ENCODE assay signal across 8 cellular contexts in the genomic region with DNA sequence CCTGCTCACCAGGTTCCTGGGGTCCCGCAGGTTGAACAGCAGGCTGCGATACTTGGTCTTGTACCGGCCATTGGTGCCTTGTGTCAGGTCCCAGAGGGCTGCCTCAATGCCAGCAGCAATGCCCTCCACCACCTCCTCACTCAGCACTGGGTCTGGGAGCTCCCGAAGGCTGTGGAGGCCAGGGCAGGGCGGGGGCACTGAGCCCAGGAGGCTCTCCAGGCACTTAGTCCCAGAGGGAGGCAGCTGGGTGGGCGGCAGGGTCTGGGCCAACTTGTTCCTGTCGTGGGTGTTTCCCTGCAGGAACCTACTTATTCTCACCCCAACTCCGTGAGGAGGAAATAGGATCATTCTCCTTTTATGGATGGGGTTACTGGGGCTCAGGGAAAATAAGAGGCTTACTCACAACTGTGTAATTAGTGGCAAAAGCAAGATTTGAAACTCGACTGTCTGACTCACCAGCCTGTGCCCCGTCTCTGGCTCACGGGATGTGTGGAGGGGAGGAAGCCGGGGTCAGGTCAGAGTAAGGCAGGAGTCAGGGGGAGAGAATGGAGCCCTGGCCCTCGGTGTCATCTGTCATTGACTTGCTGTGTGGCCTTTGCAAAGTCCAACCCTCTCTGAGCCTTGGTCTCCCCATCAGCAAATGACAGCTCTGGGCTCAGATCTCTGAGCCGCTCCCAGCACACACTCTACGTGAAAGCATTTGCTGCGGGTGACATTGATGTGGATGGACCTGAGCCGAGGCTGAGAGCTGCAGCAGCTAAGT. TPM values are rescaled to one million over a fixed set of nuclear protein-coding genes. Genes with fewer than 3 reads are reported as not detected.
DNase-seq lines count a peak whose midpoint lies in the region; ATAC-seq, FAIRE-seq and TF ChIP-seq lines count a peak whose summit lies in the region.

No MANE protein-coding gene starts in this region.

- H2BK120ac ChIP-seq in H9 (ENCODE audit: low read depth, low read length, poor library complexity, severe bottlenecking): no peak overlapping the region

- H3K27me3 Mint-ChIP-seq in GM23338 (ENCODE audit: insufficient read depth, low read depth, poor library complexity) (peaks cover 10% of the 10 kb centered on the region), H9 (ENCODE audit: low read depth) (no peaks in the 10 kb centered on the region; the same call in none of the 2 replicates), T-cell (peaks cover 4 to 14% of the 10 kb centered on the region in 2 donors)
- peaks cover 10% of the 10 kb centered on the region for H3K27me3 Mint-ChIP-seq in activated T-cell treated with anti-CD3 and anti-CD28 coated beads, Interleukin-2, amount 50 U/mL, for 72 hours (ENCODE audit: low read depth)

- TF ChIP-seq CTCF in A549 (IDR thresholded peaks at IDR 0.05): no peak
- TF ChIP-seq CTCF in GM23338 (conservative IDR thresholded peaks at IDR 0.05; ENCODE audit: low read depth in 2 of 2): no peak
- no peak for TF ChIP-seq CTCF in H9 (conservative IDR thresholded peaks at IDR 0.05)

- no peak overlapping the region for H4K91ac ChIP-seq in H9 (ENCODE audit: insufficient read length, low read depth, low read length)

- H3K27me3 ChIP-seq in GM23338 (ENCODE audit: insufficient read depth): no peaks in the 10 kb centered on the region
- H3K27me3 ChIP-seq in H9 (ENCODE audit: insufficient read depth, low read length): no peaks in the 10 kb centered on the region

- FAIRE-seq in A549 (lab: Jason Lieb, UNC): no peak

- TF ChIP-seq POLR2A in A549 (IDR thresholded peaks at IDR 0.05; ENCODE audit: low read length): no peak

- H2BK5ac ChIP-seq in H9 (ENCODE audit: insufficient read length, low read length): no peak overlapping the region

- ATAC-seq in A549 (peak; percentile 75 to 80), GM23338 (peak; percentile 17), T-cell (replicated peaks in 1 of 4) (no peak), GM18517 (IDR thresholded peaks at IDR 0.05; ENCODE audit: unreplicated experiment) (no peak), HG03135 (IDR thresholded peaks at IDR 0.05; ENCODE audit: unreplicated experiment) (no peak)
- ATAC-seq in activated T-cell treated with anti-CD3 and anti-CD28 coated beads, Interleukin-2, amount 50 U/mL, for 72 hours (replicated peaks in 1 of 2): peak; percentile 97

- no peak overlapping the region for H3K14ac ChIP-seq in H9 (ENCODE audit: insufficient read depth, low read length)

- H3K4ac ChIP-seq in H9 (ENCODE audit: low read depth, low read length): no peak overlapping the region

- H3K36me3 ChIP-seq in GM23338 (ENCODE audit: insufficient read depth): no peaks in the 10 kb centered on the region

- POLR2A ChIA-PET in A549 (lab: Yijun Ruan, JAX): no interaction called here
- POLR2A ChIA-PET in T-cell (lab: Charles Lee): no interaction called here

- no peak overlapping the region for H3K18ac ChIP-seq in H9 (ENCODE audit: insufficient read length, low read depth, low read length)

- DNase-seq in A549 (ENCODE audit: low read depth in 1 of 2, low spot score in 1 of 2) (peak; percentile 34 to 35), GM23338 (ENCODE audit: low spot score) (no peak), kidney tubule cell (ENCODE audit: low spot score) (peak; percentile 89), H9 (no peak), T-cell (no peak)
- DNase-seq in activated T-cell treated with anti-CD3 and anti-CD28 coated beads, Interleukin-2, amount 50 U/mL, for 72 hours: peak; percentile 49 to 58

- no peak overlapping the region for H3K56ac ChIP-seq in H9 (ENCODE audit: insufficient read length, low read depth, low read length)

- H3K27ac ChIP-seq in A549 (peak overlapping the region; percentile 60 to 83; a peak in 5 of 6 replicates), GM23338 (ENCODE audit: low read depth) (no peak overlapping the region), H9 (ENCODE audit: insufficient read length, low read depth, low read length) (no peak overlapping the region)

- H3K79me2 ChIP-seq in GM23338 (replicated peaks; ENCODE audit: insufficient read depth) (no peaks in the 10 kb centered on the region), H9 (ENCODE audit: insufficient read depth, low read length) (no peaks in the 10 kb centered on the region)

- H3K4me3 Mint-ChIP-seq in GM23338: no peak overlapping the region
- peak overlapping the region in 1 of 2 donors; percentile 31 for H3K4me3 Mint-ChIP-seq in activated T-cell treated with anti-CD3 and anti-CD28 coated beads, Interleukin-2, amount 50 U/mL, for 72 hours
- no peak overlapping the region for H3K4me3 Mint-ChIP-seq in H9
- H3K4me3 Mint-ChIP-seq in T-cell: no peak overlapping the region

- H2BK15ac ChIP-seq in H9 (ENCODE audit: low read depth, low read length): no peak overlapping the region

- H3T11ph ChIP-seq in H9 (ENCODE audit: low read length): no peak overlapping the region

- H4K8ac ChIP-seq in H9 (replicated peaks; ENCODE audit: insufficient read length, low read depth, low read length): no peak overlapping the region

- H3K4me3 ChIP-seq in A549: no peak overlapping the region
- H3K4me3 ChIP-seq in GM23338: no peak overlapping the region

- H2BK12ac ChIP-seq in H9 (ENCODE audit: insufficient read length, low read depth, low read length): no peak overlapping the region

- H4K20me1 ChIP-seq in GM23338 (replicated peaks; ENCODE audit: insufficient read depth): no peaks in the 10 kb centered on the region
- no peaks in the 10 kb centered on the region for H4K20me1 ChIP-seq in H9 (ENCODE audit: control insufficient read depth, insufficient read depth, insufficient read length)

- no peaks in the 10 kb centered on the region for H3K23me2 ChIP-seq in H9 (ENCODE audit: insufficient read length, low read depth, low read length, poor library complexity, severe bottlenecking)

- no peak overlapping the region for H3K23ac ChIP-seq in H9 (ENCODE audit: insufficient read length, low read depth, low read length)

- H2AK5ac ChIP-seq in H9 (ENCODE audit: insufficient read length, low read length): no peak overlapping the region

- H2BK20ac ChIP-seq in H9 (ENCODE audit: low read depth, low read length, poor library complexity, severe bottlenecking): no peak overlapping the region

- CTCF ChIA-PET in A549 (lab: Yijun Ruan, JAX): interaction anchor here (0.9 to 6.0 kb wide), 4 partner anchors 10 to 250 kb away, joined by 3 to 55 read pairs (median 8); partner anchors contain the start of gene SPOCD1
- CTCF ChIA-PET in T-cell (lab: Charles Lee): interaction anchor here in 1 of 2 donors (0.6 kb wide), 1 partner anchor 168 kb away, joined by 7 read pairs; no protein-coding TSS in a partner anchor

- no peak for TF ChIP-seq RAD21 in A549 (conservative IDR thresholded peaks at IDR 0.05 in 1 of 2, IDR thresholded peaks at IDR 0.05 in 1 of 2)

- H3F3A ChIP-seq in GM23338 (replicated peaks; ENCODE audit: low read depth): no peaks in the 10 kb centered on the region

- H3K9me2 ChIP-seq in GM23338 (ENCODE audit: insufficient read depth): no peaks in the 10 kb centered on the region

- no peak for TF ChIP-seq EP300 in A549 (IDR thresholded peaks at IDR 0.05)

- H3K79me1 ChIP-seq in H9 (ENCODE audit: insufficient read depth, low read depth, low read length, poor library complexity, severe bottlenecking): no peaks in the 10 kb centered on the region

- H3K9ac ChIP-seq in H9 (ENCODE audit: extremely low read depth, insufficient read length, low read length): no peak overlapping the region

- H3K4me1 ChIP-seq in A549 (peaks cover 28% of the 10 kb centered on the region), GM23338 (ENCODE audit: insufficient read depth) (peaks cover 3% of the 10 kb centered on the region; the same call in 1 of the 2 replicates), H9 (ENCODE audit: insufficient read depth, low read length) (no peaks in the 10 kb centered on the region)

- H3K9me3 Mint-ChIP-seq in GM23338 (no peaks in the 10 kb centered on the region), H9 (no peaks in the 10 kb centered on the region; a peak in 1 of 5 replicates), T-cell (no peaks in the 10 kb centered on the region)
- H3K9me3 Mint-ChIP-seq in activated T-cell treated with anti-CD3 and anti-CD28 coated beads, Interleukin-2, amount 50 U/mL, for 72 hours: no peaks in the 10 kb centered on the region

- H2AFZ ChIP-seq in GM23338 (peak overlapping the region; percentile 56; the same call in 1 of the 2 replicates), H9 (ENCODE audit: low read length) (no peak overlapping the region)

- WGBS in A549 (ENCODE audit: missing lambda C conversion rate): 26% methylated on average over 12 of the region's 17 CpGs
- no CpG with 5 or more reads among the region's 17 CpGs for WGBS in H9 (ENCODE audit: extremely low coverage, insufficient read length, low lambda C conversion rate)

- H3K4me2 ChIP-seq in A549 (peak overlapping the region; percentile 65), GM23338 (peak overlapping the region; percentile 32; the same call in 1 of the 2 replicates), H9 (ENCODE audit: insufficient read depth, insufficient read length, low read length) (no peak overlapping the region)

- H3K4me1 Mint-ChIP-seq in GM23338 (peaks cover 34% of the 10 kb centered on the region), H9 (peaks cover 17 to 42% of the 10 kb centered on the region in 2 experiments), T-cell (peaks cover 5 to 11% (median 11%) of the 10 kb centered on the region in 3 donors)
- peaks cover 11% of the 10 kb centered on the region for H3K4me1 Mint-ChIP-seq in activated T-cell treated with anti-CD3 and anti-CD28 coated beads, Interleukin-2, amount 50 U/mL, for 72 hours (ENCODE audit: low read depth)

- H3K27ac Mint-ChIP-seq in GM23338 (no peak overlapping the region), H9 (no peak overlapping the region), T-cell (no peak overlapping the region)
- H3K27ac Mint-ChIP-seq in activated T-cell treated with anti-CD3 and anti-CD28 coated beads, Interleukin-2, amount 50 U/mL, for 72 hours: no peak overlapping the region

- H3K36me3 Mint-ChIP-seq in GM23338 (ENCODE audit: low read depth) (no peaks in the 10 kb centered on the region), H9 (ENCODE audit: insufficient read depth in 1 of 3, low read depth in 3 of 3) (no peaks in the 10 kb centered on the region), T-cell (no peaks in the 10 kb centered on the region)
- no peaks in the 10 kb centered on the region for H3K36me3 Mint-ChIP-seq in activated T-cell treated with anti-CD3 and anti-CD28 coated beads, Interleukin-2, amount 50 U/mL, for 72 hours (ENCODE audit: insufficient read depth in 2 of 2)

- no peak overlapping the region for H4K5ac ChIP-seq in H9 (ENCODE audit: insufficient read length, low read depth, low read length)

- H3K9me3 ChIP-seq in A549 (no peaks in the 10 kb centered on the region), H9 (ENCODE audit: control insufficient read depth, low read depth, low read length) (no peaks in the 10 kb centered on the region)

RNA-seq across cellular contexts. Expression of gene SPOCD1, which starts 17.2 kb away (rescaled TPM):
- polyA plus RNA-seq in A549 (2011; rRNA removed) (0.98 and 1.2 TPM in 2 replicates), A549 (2017; fragmentation: RNase III; extraction: RNeasy Plus Mini Kit Qiagen cat#74134 plus additional on column Dnase treatment) (4.8 to 6.4 TPM (median 5.5 TPM) in 3 replicates), GM23338 (2016; fragmentation: Nextera tagmentation; extraction: Ambion mirVana) (0.68 and 0.73 TPM in 2 replicates)
- 1.2 and 2.4 TPM in 2 replicates for polyA plus RNA-seq in A549 (2012; cell fraction: cytosol; rRNA removed)
- polyA plus RNA-seq in A549 (2012; cell fraction: nucleus; rRNA removed): 5.9 and 7.2 TPM in 2 replicates
- polyA minus RNA-seq in A549 (2011; rRNA and poly(A)+ RNA removed): 1.7 and 1.8 TPM in 2 replicates
- 1.3 and 2.9 TPM in 2 replicates for total RNA-seq in GM23338 (2014; rRNA removed; shearing (Covaris generic))
- 1 to 10 TPM in 1 of 2 donors, under 1 TPM in 1; 0.74 to 1.0 TPM for total RNA-seq in activated T-cell treated with anti-CD3 and anti-CD28 coated beads, Interleukin-2, amount 50 U/mL, for 72 hours
- total RNA-seq in H9 (2021) (1.5 and 2.7 TPM in 2 replicates), T-cell (not detected)

RNA-seq across cellular contexts. Expression of gene ADGRB2, which starts 34.5 kb away (rescaled TPM):
- polyA plus RNA-seq in A549 (2011; rRNA removed) (2.3 and 2.7 TPM in 2 replicates), A549 (2017; fragmentation: RNase III; extraction: RNeasy Plus Mini Kit Qiagen cat#74134 plus additional on column Dnase treatment) (6.3 to 7.0 TPM (median 6.6 TPM) in 3 replicates), GM23338 (2016; fragmentation: Nextera tagmentation; extraction: Ambion mirVana) (7.9 and 8.0 TPM in 2 replicates)
- polyA plus RNA-seq in A549 (2012; cell fraction: cytosol; rRNA removed): 6.5 and 9.5 TPM in 2 replicates
- polyA plus RNA-seq in A549 (2012; cell fraction: nucleus; rRNA removed): 28.3 and 34.0 TPM in 2 replicates
- polyA minus RNA-seq in A549 (2011; rRNA and poly(A)+ RNA removed): 2.5 and 3.3 TPM in 2 replicates
- total RNA-seq in GM23338 (2014; rRNA removed; shearing (Covaris generic)): 20.9 and 27.8 TPM in 2 replicates
- total RNA-seq in activated T-cell treated with anti-CD3 and anti-CD28 coated beads, Interleukin-2, amount 50 U/mL, for 72 hours: 1 to 10 TPM; 1.0 to 2.3 TPM
- total RNA-seq in H9 (2021) (10.7 and 10.9 TPM in 2 replicates), T-cell (1 to 10 TPM in 2 of 5 donors, under 1 TPM in 3; 0.65 to 3.4 (median 0.98) TPM)

Comparison
In these comparisons a context has a peak if more than half of its experiments do, and no peak if none do; other contexts are left out.
1. ATAC-seq: peak in A549 (2 of 2), GM23338 (single experiment) and activated T-cell treated with anti-CD3 and anti-CD28 coated beads, Interleukin-2, amount 50 U/mL, for 72 hours (2 of 2); none in T-cell (0 of 4), GM18517 (single experiment) and HG03135 (single experiment).
2. DNase-seq: peak in A549 (2 of 2), activated T-cell treated with anti-CD3 and anti-CD28 coated beads, Interleukin-2, amount 50 U/mL, for 72 hours (2 of 2) and kidney tubule cell (single experiment); none in GM23338 (single experiment), H9 (single experiment) and T-cell (0 of 34).
3. H3K27ac ChIP-seq: peak in A549 (2 of 2); none in GM23338 (single experiment) and H9 (single experiment).